In the genomic region with DNA sequence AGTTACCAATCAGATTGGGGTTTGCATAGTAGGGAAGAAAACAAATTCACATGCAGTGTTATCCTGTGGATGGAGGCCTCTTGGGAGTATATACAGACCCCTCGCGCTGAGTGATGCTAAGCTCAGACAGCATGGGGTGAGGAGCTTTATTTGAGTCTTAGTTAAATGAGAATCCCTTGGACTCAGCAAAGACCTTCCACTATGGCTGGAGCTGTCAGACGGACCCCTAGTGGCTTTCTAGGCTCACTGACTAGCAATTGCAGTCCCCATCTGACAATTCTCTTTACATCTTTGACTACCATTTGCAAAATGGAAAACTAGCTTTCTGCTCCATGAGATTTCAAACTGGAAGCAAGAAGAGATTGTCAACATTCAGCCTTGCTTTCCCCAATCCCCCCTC, we compare ENCODE assay signal across 15 cellular contexts.
A peak's percentile ranks its signal among the peaks of the same experiment; 100 is the strongest.
DNase-seq lines count a peak whose midpoint lies in the region; ATAC-seq, FAIRE-seq and TF ChIP-seq lines count a peak whose summit lies in the region.
"Had no signal": no experiment of that assay in that cellular context is flagged by ENCODE, and none has a peak within 500 bp of the region (broad histone marks: within the 10 kb centered on the region; RNA-seq: fewer than 3 reads in every experiment).

No MANE protein-coding gene starts in this region.

- in situ Hi-C loops in HepG2 (cut with HindIII; ENCODE audit: extremely low pct_ligation_motif_present, low pct_unique_long_range_greater_than_20kb), result no loop called here

- POLR2A ChIA-PET in HepG2 (lab: Yijun Ruan, JAX), result no interaction called here

- TF ChIP-seq POLR2A in HepG2 (IDR thresholded peaks at IDR 0.05; ENCODE audit: insufficient read depth in 1 of 2, low read depth in 2 of 2, low read length in 2 of 2) (no peak), right lobe of liver (IDR thresholded peaks at IDR 0.05) (no peak)

- H3K27me3 ChIP-seq in HepG2 (ENCODE audit: control insufficient read depth in 1 of 2, insufficient read depth in 2 of 2, low read length in 2 of 2), result no peaks in the 10 kb centered on the region; a peak in 1 of 5 replicates
- no peaks in the 10 kb centered on the region for H3K27me3 ChIP-seq in right lobe of liver
- no peaks in the 10 kb centered on the region for H3K27me3 ChIP-seq in OCI-LY3 (ENCODE audit: low read depth, low read length)
- H3K27me3 ChIP-seq: esophagus squamous epithelium had no signal

- H3K4me3 ChIP-seq in HepG2 (replicated peaks in 1 of 3; ENCODE audit: insufficient read depth in 1 of 3, low read depth in 2 of 3, low read length in 3 of 3) (no peak overlapping the region), right lobe of liver (no peak overlapping the region), OCI-LY3 (ENCODE audit: low read length) (no peak overlapping the region), fibroblast of the aortic adventitia (ENCODE audit: low read depth, low read length) (no peak overlapping the region)
- H3K4me3 ChIP-seq: coronary artery, esophagus squamous epithelium, prostate gland had no signal

- TF ChIP-seq EP300 in HepG2 (IDR thresholded peaks at IDR 0.05; ENCODE audit: low read depth in 2 of 2, low read length in 2 of 2) (no peak), HepG2 (CRISPR knock-in tag; IDR thresholded peaks at IDR 0.05; ENCODE audit: borderline replicate concordance) (no peak)

- TF ChIP-seq CTCF in HepG2 (CRISPR knock-in tag; IDR thresholded peaks at IDR 0.05) (no peak), right lobe of liver (IDR thresholded peaks at IDR 0.05) (no peak), OCI-LY3 (IDR thresholded peaks at IDR 0.05; ENCODE audit: low read depth, low read length) (0 out of 2 replicates have a peak, but pooled peaks have one; percentile 11), fibroblast of the aortic adventitia (IDR thresholded peaks at IDR 0.05; ENCODE audit: insufficient read depth, low read length) (peak; percentile 2)

- 50% methylated on average over 3 of the region's 3 CpGs for WGBS in HepG2 (ENCODE audit: low lambda C conversion rate)
- WGBS in right lobe of liver (ENCODE audit: insufficient coverage, low coverage, low lambda C conversion rate, missing lambda C conversion rate), result 77% methylated on average over 3 of the region's 3 CpGs

- H2AFZ ChIP-seq in HepG2 (ENCODE audit: low read length) (no peak overlapping the region), OCI-LY3 (ENCODE audit: low read depth, low read length) (no peak overlapping the region)

- intact Hi-C loops in HepG2 (cut with micrococcal nuclease; ENCODE audit: unreplicated experiment), result no loop called here
- intact Hi-C loops in right lobe of liver (cut with DNase I), result no loop called here

- H3K79me2 ChIP-seq in HepG2 (ENCODE audit: insufficient read depth, low read length), result no peaks in the 10 kb centered on the region
- H3K79me2 ChIP-seq in OCI-LY3 (ENCODE audit: low read length), result no peaks in the 10 kb centered on the region

- no peaks in the 10 kb centered on the region for H3K4me1 ChIP-seq in HepG2 (ENCODE audit: insufficient read depth, low read length)
- no peaks in the 10 kb centered on the region for H3K4me1 ChIP-seq in right lobe of liver
- H3K4me1 ChIP-seq in OCI-LY3 (ENCODE audit: low read length), result no peaks in the 10 kb centered on the region
- H3K4me1 ChIP-seq: prostate gland had no signal

- no peaks in the 10 kb centered on the region for H3K9me3 ChIP-seq in HepG2 (ENCODE audit: low read length)
- H3K9me3 ChIP-seq in right lobe of liver, result no peaks in the 10 kb centered on the region
- no peaks in the 10 kb centered on the region for H3K9me3 ChIP-seq in OCI-LY3 (ENCODE audit: insufficient read depth, low read length)
- H3K9me3 ChIP-seq: esophagus squamous epithelium, prostate gland had no signal

- DNase-seq in HepG2 (ENCODE audit: low spot score) (no peak), right lobe of liver (no peak), fibroblast of the aortic adventitia (ENCODE audit: low read depth) (no peak), activated T-cell treated with anti-CD3 and anti-CD28 coated beads for 4 hours (no peak), KG1 (lab: John Stamatoyannopoulos, UW) (no peak)
- DNase-seq in activated CD4-positive, alpha-beta T cell treated with anti-CD3 and anti-CD28 coated beads for 4 hours, result no peak
- DNase-seq: activated B cell treated with CpG ODN at 0.5 μM for 24 hours; activated CD8-positive, alpha-beta memory T cell treated with anti-CD3 and anti-CD28 coated beads, Interleukin-2, amount 50 U/mL, for 4 hours; esophagus squamous epithelium; NCI-H1694 treated with DMSO at 0.1 percent for 48 hours; stimulated activated CD4-positive, alpha-beta T cell treated with anti-CD3 and anti-CD28 coated beads, Interleukin-1b, Interleukin-23, amount 100 ng/mL, for 48 hours had no signal

- H4K20me1 ChIP-seq in HepG2 (ENCODE audit: insufficient read depth, low read length) (no peaks in the 10 kb centered on the region), OCI-LY3 (ENCODE audit: insufficient read depth, low read length) (no peaks in the 10 kb centered on the region)

- TF ChIP-seq RAD21 in HepG2 (CRISPR knock-in tag; IDR thresholded peaks at IDR 0.05), result no peak

- H3K27ac ChIP-seq in HepG2 (ENCODE audit: extremely low read length, insufficient read depth, low read length) (no peak overlapping the region), right lobe of liver (no peak overlapping the region), OCI-LY3 (ENCODE audit: low read length) (no peak overlapping the region)
- H3K27ac ChIP-seq: coronary artery, esophagus squamous epithelium, prostate gland had no signal

- FAIRE-seq in HepG2 (lab: Jason Lieb, UNC), result no peak

- no peaks in the 10 kb centered on the region for H3K36me3 ChIP-seq in HepG2 (replicated peaks in 1 of 2; ENCODE audit: control insufficient read depth in 1 of 2, insufficient read depth in 2 of 2, low read length in 2 of 2)
- H3K36me3 ChIP-seq in right lobe of liver, result no peaks in the 10 kb centered on the region
- no peaks in the 10 kb centered on the region for H3K36me3 ChIP-seq in OCI-LY3 (replicated peaks; ENCODE audit: low read depth, low read length)
- H3K36me3 ChIP-seq: esophagus squamous epithelium, prostate gland had no signal

- BruUV-seq in HepG2 (replicated peaks; lab: Mats Ljungman, UMichigan), result no TSS peak

- no peak overlapping the region for H3K4me2 ChIP-seq in HepG2 (ENCODE audit: low read depth, low read length)
- no peak overlapping the region for H3K4me2 ChIP-seq in OCI-LY3 (ENCODE audit: low read length)

- CTCF ChIA-PET in HepG2 (lab: Yijun Ruan, JAX; ENCODE audit: low intra/inter-chr PET ratio, low total read pairs), result no interaction called here

- ATAC-seq in HepG2 (peak; percentile 57; the same call in 2 of the 3 replicates), right lobe of liver (no peak), HG03342 (IDR thresholded peaks at IDR 0.05; ENCODE audit: unreplicated experiment) (no peak)

- H3K9ac ChIP-seq in HepG2 (ENCODE audit: insufficient read depth, low read depth, low read length) (no peak overlapping the region), OCI-LY3 (ENCODE audit: low read length) (no peak overlapping the region)

TF ChIP-seq in HepG2, 621 proteins besides CTCF, POLR2A, EP300 and RAD21:
- TF ChIP-seq TEF (CRISPR knock-in tag; IDR thresholded peaks at IDR 0.05), result no peak
- no peak for TF ChIP-seq TCF12 (IDR thresholded peaks at IDR 0.05)
- no peak for TF ChIP-seq TCF12 (CRISPR knock-in tag; IDR thresholded peaks at IDR 0.05)
- no peak for TF ChIP-seq HNF4G (IDR thresholded peaks at IDR 0.05; ENCODE audit: borderline replicate concordance, low read depth, low read length)
- no peak for TF ChIP-seq HNF4G (CRISPR knock-in tag; IDR thresholded peaks at IDR 0.05; ENCODE audit: borderline replicate concordance, low read depth)
- TF ChIP-seq CAMTA2 (CRISPR knock-in tag; IDR thresholded peaks at IDR 0.05; ENCODE audit: borderline replicate concordance), result no peak
- TF ChIP-seq ZEB1 (IDR thresholded peaks at IDR 0.05; ENCODE audit: insufficient replicate concordance, low read depth), result no peak
- TF ChIP-seq CERS6 (CRISPR knock-in tag; IDR thresholded peaks at IDR 0.05), result no peak
- TF ChIP-seq TAF1 (CRISPR knock-in tag; IDR thresholded peaks at IDR 0.05), result no peak
- no peak for TF ChIP-seq ZNF224 (CRISPR knock-in tag; IDR thresholded peaks at IDR 0.05)
- no peak for TF ChIP-seq HDAC2 (CRISPR knock-in tag; IDR thresholded peaks at IDR 0.05)
- no peak for TF ChIP-seq MAFF (IDR thresholded peaks at IDR 0.05; ENCODE audit: low read depth, low read length)
- no peak for TF ChIP-seq ZBTB20 (CRISPR knock-in tag; IDR thresholded peaks at IDR 0.05; ENCODE audit: borderline replicate concordance, low read depth)

Comparison
In these comparisons a context has a peak if more than half of its experiments do, and no peak if none do; other contexts are left out.
1. CTCF ChIP-seq: peak in OCI-LY3 (single experiment) and fibroblast of the aortic adventitia (single experiment); none in HepG2 (single experiment) and right lobe of liver (0 of 4).